In genomic region chr6:37283786-37284185, GRCh38 we compare ENCODE assay signal across 2 cellular contexts.
TF ChIP-seq lines count a peak whose summit lies in the region.

No MANE protein-coding gene starts in this region.

TF ChIP-seq in SK-N-SH treated with all-trans-retinoic acid at 6 μM for 48 hours, 23 proteins besides CTCF, POLR2A, EP300 and RAD21 (continued from another document):
- TF ChIP-seq TSHZ2 (CRISPR knock-in tag; IDR thresholded peaks at IDR 0.05) = no peak
- no peak for TF ChIP-seq SNAI2 (CRISPR knock-in tag; IDR thresholded peaks at IDR 0.05)
- TF ChIP-seq RARB (CRISPR knock-in tag; IDR thresholded peaks at IDR 0.05) = no peak
- no peak for TF ChIP-seq ZNF8 (CRISPR knock-in tag; IDR thresholded peaks at IDR 0.05)
- TF ChIP-seq ESRRG (CRISPR knock-in tag; IDR thresholded peaks at IDR 0.05) = no peak
- TF ChIP-seq CREB5 (CRISPR knock-in tag; IDR thresholded peaks at IDR 0.05; ENCODE audit: low read depth) = no peak
- TF ChIP-seq ISL1 (CRISPR knock-in tag; IDR thresholded peaks at IDR 0.05) = no peak
- TF ChIP-seq ZFP3 (CRISPR knock-in tag; IDR thresholded peaks at IDR 0.05) = no peak
- TF ChIP-seq BACH2 (CRISPR knock-in tag; IDR thresholded peaks at IDR 0.05; ENCODE audit: borderline replicate concordance) = no peak

TF ChIP-seq in SK-N-SH, 30 proteins besides CTCF, POLR2A, EP300 and RAD21 (continued from another document):
- TF ChIP-seq, protein P1, sequence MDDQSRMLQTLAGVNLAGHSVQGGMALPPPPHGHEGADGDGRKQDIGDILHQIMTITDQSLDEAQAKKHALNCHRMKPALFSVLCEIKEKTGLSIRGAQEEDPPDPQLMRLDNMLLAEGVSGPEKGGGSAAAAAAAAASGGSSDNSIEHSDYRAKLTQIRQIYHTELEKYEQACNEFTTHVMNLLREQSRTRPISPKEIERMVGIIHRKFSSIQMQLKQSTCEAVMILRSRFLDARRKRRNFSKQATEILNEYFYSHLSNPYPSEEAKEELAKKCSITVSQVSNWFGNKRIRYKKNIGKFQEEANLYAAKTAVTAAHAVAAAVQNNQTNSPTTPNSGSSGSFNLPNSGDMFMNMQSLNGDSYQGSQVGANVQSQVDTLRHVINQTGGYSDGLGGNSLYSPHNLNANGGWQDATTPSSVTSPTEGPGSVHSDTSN (IDR thresholded peaks at IDR 0.05) = no peak
- no peak for TF ChIP-seq RXRA (IDR thresholded peaks at IDR 0.05; ENCODE audit: borderline replicate concordance, low read depth)
- TF ChIP-seq POLR2AphosphoS5 (IDR thresholded peaks at IDR 0.05; ENCODE audit: low read depth, low read length) = no peak
